ENCODE assay signal across 23 cellular contexts in the genomic region with DNA sequence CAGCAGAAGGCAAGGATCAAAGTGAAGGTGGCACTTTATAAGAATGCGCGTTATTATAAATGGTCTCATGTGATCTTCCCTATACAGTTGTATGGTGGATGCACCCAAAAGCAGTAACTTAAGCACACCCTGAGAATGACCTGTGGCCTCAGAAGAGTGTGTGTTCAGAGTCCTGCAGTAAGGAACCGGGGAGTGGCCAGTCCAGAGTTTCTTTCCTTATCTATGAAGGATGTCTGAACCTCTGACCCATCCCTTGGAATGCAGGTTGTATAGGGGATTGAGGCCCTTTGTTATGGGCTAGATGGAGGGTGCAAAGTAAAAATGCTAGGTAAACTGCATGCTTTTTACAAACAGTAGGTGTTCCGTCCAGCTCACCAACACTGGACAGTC.
"Had no signal": no experiment of that assay in that cellular context is flagged by ENCODE, and none has a peak within 500 bp of the region (broad histone marks: within the 10 kb centered on the region; RNA-seq: fewer than 3 reads in every experiment).

No MANE protein-coding gene starts in this region.

- H3K9me3 ChIP-seq: MG63, SJSA1 had no signal

- H3K27me3 ChIP-seq: MG63, SJSA1 had no signal

- H3K4me1 ChIP-seq: SJSA1 had no signal

- H3K36me3 ChIP-seq: MG63, SJSA1 had no signal

- H3K4me3 ChIP-seq: MG63, SJSA1, SK-N-MC had no signal

- H3K27ac ChIP-seq: SJSA1, SK-N-MC had no signal

- DNase-seq: KBM-7; MG63; NCI-H1092; NCI-H1105 treated with DMSO at 0.1 percent for 48 hours; NCI-H1417 treated with DMSO at 0.1 percent for 48 hours; NCI-H146; NCI-H1694 treated with DMSO at 0.1 percent for 48 hours; NCI-H1930; NCI-H2081 treated with DMSO at 0.1 percent for 48 hours; NCI-H2171; NCI-H226; NCI-H446; NCI-H510A; NCI-H524 treated with DMSO at 0.1 percent for 48 hours; NCI-H69; NCI-H774; NK-92 treated with Interleukin-12 subunit alpha and Interleukin-12 subunit beta, amount 100 ng/mL, for 24 hours; Right ventricle myocardium superior; RPMI8226; SIG-M5; SW 1271 had no signal
